In the genomic region with DNA sequence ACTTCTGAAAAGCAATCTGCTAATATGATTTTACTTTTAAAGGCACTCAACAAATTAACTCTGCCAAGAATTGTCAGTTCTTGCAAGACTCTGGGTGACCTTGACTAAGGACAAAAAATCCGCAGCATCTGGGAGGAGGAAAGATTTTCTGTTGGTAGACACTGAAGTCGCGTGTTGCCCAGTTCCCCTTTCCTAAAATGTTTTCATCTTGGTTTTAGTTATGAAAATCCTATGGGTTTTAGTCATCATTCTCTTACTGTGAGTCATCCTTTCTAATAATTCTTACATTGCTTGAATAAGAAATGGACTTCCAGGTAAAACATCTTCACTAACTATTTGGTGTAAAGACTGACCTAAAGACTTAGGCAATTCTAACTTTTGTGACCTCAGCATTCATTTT, we compare ENCODE assay signal across 1 cellular context.
TF ChIP-seq lines count a peak whose summit lies in the region.

No MANE protein-coding gene starts in this region.

TF ChIP-seq in HCT116, 20 proteins besides CTCF, POLR2A, EP300 and RAD21:
- TF ChIP-seq, protein P1, sequence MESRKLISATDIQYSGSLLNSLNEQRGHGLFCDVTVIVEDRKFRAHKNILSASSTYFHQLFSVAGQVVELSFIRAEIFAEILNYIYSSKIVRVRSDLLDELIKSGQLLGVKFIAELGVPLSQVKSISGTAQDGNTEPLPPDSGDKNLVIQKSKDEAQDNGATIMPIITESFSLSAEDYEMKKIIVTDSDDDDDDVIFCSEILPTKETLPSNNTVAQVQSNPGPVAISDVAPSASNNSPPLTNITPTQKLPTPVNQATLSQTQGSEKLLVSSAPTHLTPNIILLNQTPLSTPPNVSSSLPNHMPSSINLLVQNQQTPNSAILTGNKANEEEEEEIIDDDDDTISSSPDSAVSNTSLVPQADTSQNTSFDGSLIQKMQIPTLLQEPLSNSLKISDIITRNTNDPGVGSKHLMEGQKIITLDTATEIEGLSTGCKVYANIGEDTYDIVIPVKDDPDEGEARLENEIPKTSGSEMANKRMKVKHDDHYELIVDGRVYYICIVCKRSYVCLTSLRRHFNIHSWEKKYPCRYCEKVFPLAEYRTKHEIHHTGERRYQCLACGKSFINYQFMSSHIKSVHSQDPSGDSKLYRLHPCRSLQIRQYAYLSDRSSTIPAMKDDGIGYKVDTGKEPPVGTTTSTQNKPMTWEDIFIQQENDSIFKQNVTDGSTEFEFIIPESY (IDR thresholded peaks at IDR 0.05; ENCODE audit: extremely low read depth, insufficient replicate concordance, low read length): no peak
- TF ChIP-seq YY1 (IDR thresholded peaks at IDR 0.05; ENCODE audit: extremely low read depth, insufficient replicate concordance, low read depth, low read length) (no peak), FOSL1 (IDR thresholded peaks at IDR 0.05; ENCODE audit: low read depth) (peak; percentile 65), JUND (IDR thresholded peaks at IDR 0.05) (peak; percentile 55)
